23 cellular contexts compared by ENCODE assay signal in the genomic region with DNA sequence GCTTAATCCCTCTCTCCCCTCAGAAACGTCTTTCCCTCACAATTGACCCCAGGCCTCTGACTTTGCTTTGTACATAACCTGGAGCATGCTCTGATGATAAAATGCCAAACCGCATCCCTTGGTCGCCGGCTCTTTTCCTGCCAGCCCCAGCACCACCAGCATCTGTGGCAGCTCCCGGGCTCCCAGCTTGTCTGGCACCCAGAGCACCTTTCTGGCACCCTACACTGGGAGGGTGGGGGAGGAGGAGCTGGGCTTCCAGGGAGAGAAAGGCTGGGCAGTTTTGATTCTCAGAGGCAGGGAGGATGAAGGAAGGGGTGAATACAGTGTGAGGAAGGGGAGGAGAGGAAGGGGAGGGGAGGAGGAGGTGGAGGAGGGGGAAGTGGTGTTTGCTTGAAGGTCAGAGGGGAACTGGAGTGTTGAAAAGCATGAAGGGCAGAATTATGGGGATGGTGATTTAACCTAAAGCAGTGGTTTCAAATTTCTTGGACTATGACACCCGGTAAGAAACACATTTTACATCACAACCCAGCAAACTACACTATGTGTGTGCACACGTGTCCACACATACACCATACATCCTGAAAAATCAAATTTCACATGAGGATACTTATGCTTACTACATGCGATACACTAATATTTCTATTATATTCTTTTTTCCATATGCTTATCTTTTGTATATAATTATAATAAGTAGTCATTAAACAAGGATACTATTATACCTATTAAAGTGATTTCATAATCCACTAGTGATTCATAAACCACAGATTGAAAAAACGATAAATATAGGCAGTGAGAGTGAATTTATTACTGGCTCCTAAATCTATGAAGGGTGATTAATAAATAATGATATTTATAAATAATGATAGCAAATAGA. TPM values are rescaled to one million over a fixed set of nuclear protein-coding genes. Genes with fewer than 3 reads are reported as not detected.
A peak's percentile ranks its signal among the peaks of the same experiment; 100 is the strongest.
DNase-seq lines count a peak whose midpoint lies in the region; ATAC-seq and TF ChIP-seq lines count a peak whose summit lies in the region.
"Had no signal": no experiment of that assay in that cellular context is flagged by ENCODE, and none has a peak within 500 bp of the region (broad histone marks: within the 10 kb centered on the region; RNA-seq: fewer than 3 reads in every experiment).

No MANE protein-coding gene starts in this region.

- no peak overlapping the region for H3K4ac ChIP-seq in mesendoderm (ENCODE audit: low read depth, low read length)

- H4K8ac ChIP-seq in mesendoderm (ENCODE audit: low read depth, low read length), result no peak overlapping the region

- no peak for TF ChIP-seq POLR2A in NB4 (IDR thresholded peaks at IDR 0.05; ENCODE audit: extremely low read depth, insufficient read length)

- no peaks in the 10 kb centered on the region for H3K79me2 ChIP-seq in mesendoderm (ENCODE audit: control insufficient read depth, insufficient read depth, low read length)

- POLR2A ChIA-PET in WTC11 (lab: Charles Lee), result interaction anchor here (1.0 kb wide), 1 partner anchor 33 kb away, joined by 4 read pairs; no protein-coding TSS in a partner anchor

- H3K36me3 ChIP-seq in mesendoderm (ENCODE audit: control insufficient read depth, insufficient read depth, low read length), result no peaks in the 10 kb centered on the region
- H3K36me3 ChIP-seq: ascending aorta, gastroesophageal sphincter, upper lobe of right lung had no signal

- no peak for TF ChIP-seq CTCF in NB4 (IDR thresholded peaks at IDR 0.05; ENCODE audit: low read depth, low read length)
- TF ChIP-seq CTCF in WTC11 (IDR thresholded peaks at IDR 0.05), result no peak

- H3K36me3 Mint-ChIP-seq in WTC11, result no peaks in the 10 kb centered on the region
- H3K36me3 Mint-ChIP-seq: naive thymus-derived CD8-positive, alpha-beta T cell had no signal

- peak; percentile 10 for DNase-seq in DMS153 (lab: John Stamatoyannopoulos, UW)
- no peak for DNase-seq in DMS153 treated with DMSO at 0.1 percent for 48 hours (lab: John Stamatoyannopoulos, UW; ENCODE audit: unreplicated experiment)
- DNase-seq in NB4 (ENCODE audit: low read depth), result peak; percentile 63
- DNase-seq in WTC11 (ENCODE audit: low spot score), result no peak
- no peak for DNase-seq in mesendoderm
- no peak for DNase-seq in SKM-1 treated with dmso at 0.1 percent for 144 hours (lab: John Stamatoyannopoulos, UW; ENCODE audit: unreplicated experiment)
- no peak for DNase-seq in MV-4-11 (lab: John Stamatoyannopoulos, UW)
- DNase-seq: activated B cell treated with CpG ODN at 0.5 μM for 24 hours; activated CD8-positive, alpha-beta memory T cell treated with anti-CD3 and anti-CD28 coated beads, Interleukin-2, amount 10 ng/mL, durations not matched to agents 7 days and 5 days; C1 segment of cervical spinal cord; DMS53; naive thymus-derived CD8-positive, alpha-beta T cell; NCI-H1436; NCI-H446 treated with DMSO at 0.1 percent for 48 hours; stimulated activated naive CD4-positive, alpha-beta T cell treated with Interleukin-2 at 50 U/mL for 16 hours; SW 1271; upper lobe of right lung had no signal

- 0 out of 2 replicates have a peak overlapping the region, but pooled peaks have one; percentile 5 for H3K27ac Mint-ChIP-seq in WTC11
- H3K27ac Mint-ChIP-seq: activated B cell treated with CpG ODN at 0.5 μM for 24 hours; activated CD8-positive, alpha-beta memory T cell treated with anti-CD3 and anti-CD28 coated beads, Interleukin-2, amount 10 ng/mL, durations not matched to agents 7 days and 5 days; naive thymus-derived CD8-positive, alpha-beta T cell had no signal

- H3K27me3 Mint-ChIP-seq in WTC11 (ENCODE audit: low read depth), result peaks cover 10% of the 10 kb centered on the region

- H3K9me3 Mint-ChIP-seq in WTC11, result no peaks in the 10 kb centered on the region; the same call in 1 of the 2 replicates
- H3K9me3 Mint-ChIP-seq: activated B cell treated with CpG ODN at 0.5 μM for 24 hours; naive thymus-derived CD8-positive, alpha-beta T cell had no signal

- no peak overlapping the region for H2AK5ac ChIP-seq in mesendoderm (ENCODE audit: low read length)

- H2BK120ac ChIP-seq in mesendoderm (ENCODE audit: low read depth, low read length), result peak overlapping the region; percentile 31

- no peak; the same call in 1 of the 2 replicates for ATAC-seq in WTC11
- no peak for ATAC-seq in HG02798 (IDR thresholded peaks at IDR 0.05; ENCODE audit: poor library complexity, unreplicated experiment)
- ATAC-seq: activated CD8-positive, alpha-beta memory T cell treated with anti-CD3 and anti-CD28 coated beads, Interleukin-2, amount 10 ng/mL, durations not matched to agents 7 days and 5 days; gastroesophageal sphincter; naive thymus-derived CD8-positive, alpha-beta T cell; upper lobe of right lung had no signal

- CTCF ChIA-PET in WTC11 (lab: Charles Lee), result interaction anchor here (1.4 to 2.7 kb wide), 2 partner anchors 12 to 84 kb away, joined by 3 to 11 read pairs; no protein-coding TSS in a partner anchor

- no peak overlapping the region for H4K5ac ChIP-seq in mesendoderm (ENCODE audit: low read length)

- no peaks in the 10 kb centered on the region for H3K27me3 ChIP-seq in mesendoderm (ENCODE audit: insufficient read depth, low read length, poor library complexity)
- H3K27me3 ChIP-seq: ascending aorta, gastroesophageal sphincter, upper lobe of right lung had no signal

- no peak overlapping the region for H2BK15ac ChIP-seq in mesendoderm (replicated peaks; ENCODE audit: low read depth)

- H3K27ac ChIP-seq in mesendoderm (ENCODE audit: low read depth, low read length), result no peak overlapping the region
- H3K27ac ChIP-seq: 22Rv1, ascending aorta, coronary artery, gastroesophageal sphincter, upper lobe of right lung had no signal

- no peak overlapping the region for H3K9ac ChIP-seq in mesendoderm (ENCODE audit: low read length)

- no peak overlapping the region for H3K4me2 ChIP-seq in mesendoderm (ENCODE audit: low read length)

- no CpG with 5 or more reads among the region's 9 CpGs for WGBS in mesendoderm (ENCODE audit: extremely low coverage, insufficient coverage, low lambda C conversion rate)

- no peak overlapping the region for H3K23ac ChIP-seq in mesendoderm (ENCODE audit: low read length)

- H3K79me1 ChIP-seq in mesendoderm (ENCODE audit: low read length), result no peaks in the 10 kb centered on the region

- no peak overlapping the region for H3K18ac ChIP-seq in mesendoderm (ENCODE audit: low read length)

- no peak overlapping the region for H2BK5ac ChIP-seq in mesendoderm (ENCODE audit: low read length)

- H3K4me1 ChIP-seq in mesendoderm (ENCODE audit: control insufficient read depth, low read depth, low read length), result peaks cover 2% of the 10 kb centered on the region
- H3K4me1 ChIP-seq: ascending aorta, upper lobe of right lung had no signal

- H3K4me3 ChIP-seq in NB4 (ENCODE audit: low read depth, low read length) (no peak overlapping the region), mesendoderm (ENCODE audit: low read length) (no peak overlapping the region)
- H3K4me3 ChIP-seq: ascending aorta, coronary artery, gastroesophageal sphincter, lung, upper lobe of right lung had no signal

- no peak overlapping the region for H3K4me3 Mint-ChIP-seq in WTC11
- H3K4me3 Mint-ChIP-seq: activated B cell treated with CpG ODN at 0.5 μM for 24 hours; activated CD8-positive, alpha-beta memory T cell treated with anti-CD3 and anti-CD28 coated beads, Interleukin-2, amount 10 ng/mL, durations not matched to agents 7 days and 5 days; naive thymus-derived CD8-positive, alpha-beta T cell had no signal

- H3K4me1 Mint-ChIP-seq in WTC11, result peaks cover 63% of the 10 kb centered on the region

- H3K56ac ChIP-seq in mesendoderm (ENCODE audit: low read length), result no peak overlapping the region

TF ChIP-seq in WTC11, 78 proteins besides CTCF, POLR2A, EP300 and RAD21:
- TF ChIP-seq SP1 (CRISPR knock-in tag; conservative IDR thresholded peaks at IDR 0.05) (no peak), ZNF263 (CRISPR knock-in tag; IDR thresholded peaks at IDR 0.05; ENCODE audit: low read depth) (peak; percentile 65)

RNA-seq across cellular contexts. Expression of gene IGFBP2, which starts 30.0 kb away (rescaled TPM):
- total RNA-seq in WTC11 (2021), result 514 to 873 TPM (median 854 TPM) in 3 replicates
- polyA plus RNA-seq in mesendoderm (2013, experiment 1 of 2), result 158 TPM
- polyA plus RNA-seq in mesendoderm (2013, experiment 2 of 2), result 159 TPM
- total RNA-seq: activated B cell treated with CpG ODN at 0.5 μM for 24 hours; naive thymus-derived CD8-positive, alpha-beta T cell had no signal

Comparison
In these comparisons a context has a peak if more than half of its experiments do, and no peak if none do; other contexts are left out.
1. DNase-seq: peak in DMS153 (single experiment) and NB4 (single experiment); none in DMS153 treated with DMSO at 0.1 percent for 48 hours (single experiment), WTC11 (single experiment), mesendoderm (single experiment), SKM-1 treated with dmso at 0.1 percent for 144 hours (single experiment) and MV-4-11 (single experiment).